ENCODE assay signal across 17 cellular contexts in genomic region chr12:778615-779014, GRCh38. TPM values are rescaled to one million over a fixed set of nuclear protein-coding genes. Genes with fewer than 3 reads are reported as not detected.
DNase-seq lines count a peak whose midpoint lies in the region; ATAC-seq, FAIRE-seq and TF ChIP-seq lines count a peak whose summit lies in the region.
"Had no signal": no experiment of that assay in that cellular context is flagged by ENCODE, and none has a peak within 500 bp of the region (broad histone marks: within the 10 kb centered on the region; RNA-seq: fewer than 3 reads in every experiment).

No MANE protein-coding gene starts in this region.

- H3K27me3 ChIP-seq in OCI-LY1 (ENCODE audit: insufficient read depth, low read length) (no peaks in the 10 kb centered on the region), GM12878 (replicated peaks in 1 of 2; ENCODE audit: control insufficient read depth in 2 of 2, insufficient read depth in 2 of 2, low read length in 1 of 2) (no peaks in the 10 kb centered on the region), uterus (no peaks in the 10 kb centered on the region)
- H3K27me3 ChIP-seq: dorsolateral prefrontal cortex, left lung had no signal

- no TSS peak for BruUV-seq in GM12878 (replicated peaks; lab: Mats Ljungman, UMichigan)

- peak overlapping the region; percentile 65 for H3K4me3 Mint-ChIP-seq in activated CD8-positive, alpha-beta memory T cell treated with anti-CD3 and anti-CD28 coated beads, Interleukin-2, amount 10 ng/mL, durations not matched to agents 7 days and 5 days
- no peak overlapping the region for H3K4me3 Mint-ChIP-seq in progenitor cell of endocrine pancreas (ENCODE audit: low read depth)
- H3K4me3 Mint-ChIP-seq: type B pancreatic cell had no signal

- H3K27ac ChIP-seq in OCI-LY1 (ENCODE audit: low read depth, low read length, poor library complexity, severe bottlenecking) (no peak overlapping the region), GM12878 (ENCODE audit: control insufficient read depth, insufficient read depth) (0 out of 2 replicates have a peak overlapping the region, but pooled peaks have one; percentile 20), uterus (no peak overlapping the region)

- TF ChIP-seq CTCF in OCI-LY1 (IDR thresholded peaks at IDR 0.05; ENCODE audit: low read length): no peak
- no peak for TF ChIP-seq CTCF in GM12878 (IDR thresholded peaks at IDR 0.05 in 2 of 3, conservative IDR thresholded peaks at IDR 0.05 in 1 of 3; ENCODE audit: control insufficient read depth in 2 of 3, extremely low read depth in 1 of 3, insufficient read depth in 1 of 3, low read depth in 3 of 3, low read length in 3 of 3)
- no peak for TF ChIP-seq CTCF in progenitor cell of endocrine pancreas (IDR thresholded peaks at IDR 0.05; ENCODE audit: unreplicated experiment)
- no peak for TF ChIP-seq CTCF in uterus (IDR thresholded peaks at IDR 0.05)

- H2AFZ ChIP-seq in OCI-LY1 (ENCODE audit: low read length): no peak overlapping the region
- no peak overlapping the region for H2AFZ ChIP-seq in GM12878 (ENCODE audit: control insufficient read depth, low read depth, low read length)

- no peak for ATAC-seq in activated CD8-positive, alpha-beta memory T cell treated with anti-CD3 and anti-CD28 coated beads, Interleukin-2, amount 10 ng/mL, durations not matched to agents 7 days and 5 days
- no peak for ATAC-seq in GM12878

- peak overlapping the region; percentile 40 for H3K4me3 ChIP-seq in OCI-LY1 (ENCODE audit: low read depth, low read length, poor library complexity, severe bottlenecking)
- peak overlapping the region; percentile 50; the same call in 1 of the 2 replicates for H3K4me3 ChIP-seq in GM12878
- no peak overlapping the region for H3K4me3 ChIP-seq in uterus
- H3K4me3 ChIP-seq: left lung had no signal

- intact Hi-C loops in GM12878 (cut with micrococcal nuclease; ENCODE audit: unreplicated experiment) (no loop called here), uterus (cut with DNase I; ENCODE audit: low total_unique reads) (no loop called here)

- H3K4me1 Mint-ChIP-seq in activated CD8-positive, alpha-beta memory T cell treated with anti-CD3 and anti-CD28 coated beads, Interleukin-2, amount 10 ng/mL, durations not matched to agents 7 days and 5 days: peaks cover 62% of the 10 kb centered on the region
- H3K4me1 Mint-ChIP-seq in progenitor cell of endocrine pancreas (ENCODE audit: low read depth): peaks cover 23% of the 10 kb centered on the region

- peaks cover 92% of the 10 kb centered on the region for H3K79me2 ChIP-seq in OCI-LY1 (ENCODE audit: insufficient read depth, low read length)
- H3K79me2 ChIP-seq in GM12878 (ENCODE audit: control insufficient read depth, insufficient read depth, low read length): peaks cover 95% of the 10 kb centered on the region

- H3K36me3 Mint-ChIP-seq in activated CD8-positive, alpha-beta memory T cell treated with anti-CD3 and anti-CD28 coated beads, Interleukin-2, amount 10 ng/mL, durations not matched to agents 7 days and 5 days: peaks cover 14% of the 10 kb centered on the region
- H3K36me3 Mint-ChIP-seq in progenitor cell of endocrine pancreas (ENCODE audit: insufficient read depth): peaks cover 2% of the 10 kb centered on the region
- H3K36me3 Mint-ChIP-seq: type B pancreatic cell had no signal

- H4K20me1 ChIP-seq in OCI-LY1 (ENCODE audit: insufficient read depth, low read length) (no peaks in the 10 kb centered on the region), GM12878 (ENCODE audit: control insufficient read depth, insufficient read depth) (no peaks in the 10 kb centered on the region; the same call in 1 of the 2 replicates)

- POLR2A ChIA-PET in GM12878 (lab: Charles Lee): no interaction called here

- H3K36me3 ChIP-seq in OCI-LY1 (ENCODE audit: insufficient read depth, low read length): peaks cover 4% of the 10 kb centered on the region; the same call in 1 of the 2 replicates
- H3K36me3 ChIP-seq in GM12878 (ENCODE audit: control insufficient read depth in 2 of 2, insufficient read depth in 2 of 2, low read length in 1 of 2): peaks cover 0 to 2% of the 10 kb centered on the region in 2 experiments; a peak in 2 of 4 replicates
- H3K36me3 ChIP-seq in uterus: no peaks in the 10 kb centered on the region
- H3K36me3 ChIP-seq: left lung had no signal

- TF ChIP-seq POLR2A in GM12878 (IDR thresholded peaks at IDR 0.05; ENCODE audit: low read depth, low read length): no peak
- no peak for TF ChIP-seq POLR2A in uterus (IDR thresholded peaks at IDR 0.05)

- in situ Hi-C loops in GM12878 (cut with MboI): no loop called here

- no peak for DNase-seq in activated CD8-positive, alpha-beta memory T cell treated with anti-CD3 and anti-CD28 coated beads, Interleukin-2, amount 10 ng/mL, durations not matched to agents 7 days and 5 days
- DNase-seq in activated CD8-positive, alpha-beta memory T cell treated with anti-CD3 and anti-CD28 coated beads, Interleukin-2, amount 50 U/mL, for 48 hours: no peak
- DNase-seq in GM12878 (ENCODE audit: low read depth, low spot score): no peak
- DNase-seq in progenitor cell of endocrine pancreas (ENCODE audit: low spot score, unreplicated experiment): no peak
- DNase-seq in uterus: no peak
- DNase-seq in occipital lobe (lab: John Stamatoyannopoulos, UW): no peak
- no peak for DNase-seq in OCI-M2 (lab: John Stamatoyannopoulos, UW; ENCODE audit: unreplicated experiment)
- DNase-seq: dorsolateral prefrontal cortex; Kasumi-1; left lung; naive B cell; NCI-H1436; retina; stimulated activated CD8-positive, alpha-beta memory T cell treated with anti-CD3 and anti-CD28 coated beads, Interleukin-4, amount 100 ng/mL, for 48 hours had no signal

- TF ChIP-seq EP300 in GM12878 (IDR thresholded peaks at IDR 0.05; ENCODE audit: borderline replicate concordance in 1 of 2, control insufficient read depth in 1 of 2, low read depth in 2 of 2, low read length in 2 of 2): no peak

- FAIRE-seq in GM12878 (lab: Jason Lieb, UNC): no peak
- FAIRE-seq: GM18507 had no signal

- H3K27ac Mint-ChIP-seq in activated CD8-positive, alpha-beta memory T cell treated with anti-CD3 and anti-CD28 coated beads, Interleukin-2, amount 10 ng/mL, durations not matched to agents 7 days and 5 days: peak overlapping the region; percentile 37
- peak overlapping the region; percentile 34 for H3K27ac Mint-ChIP-seq in progenitor cell of endocrine pancreas
- H3K27ac Mint-ChIP-seq: type B pancreatic cell had no signal

- peaks cover 70% of the 10 kb centered on the region for H3K4me1 ChIP-seq in OCI-LY1 (ENCODE audit: insufficient read depth, low read length, severe bottlenecking)
- peaks cover 22% of the 10 kb centered on the region for H3K4me1 ChIP-seq in GM12878 (ENCODE audit: control insufficient read depth, insufficient read depth, low read length)
- peaks cover 0 to 17% of the 10 kb centered on the region in 2 donors for H3K4me1 ChIP-seq in uterus

- H3K9me3 ChIP-seq in OCI-LY1 (ENCODE audit: low read length): no peaks in the 10 kb centered on the region
- H3K9me3 ChIP-seq in GM12878 (replicated peaks; ENCODE audit: control insufficient read depth, insufficient read depth, low read length): no peaks in the 10 kb centered on the region; the same call in 1 of the 3 replicates
- no peaks in the 10 kb centered on the region for H3K9me3 ChIP-seq in uterus
- H3K9me3 ChIP-seq: left lung had no signal

- H3F3A ChIP-seq in OCI-LY1 (ENCODE audit: insufficient read depth, low read length): 0 out of 2 replicates have a peak, but pooled peaks cover 3% of the 10 kb centered on the region

- H3K9ac ChIP-seq in OCI-LY1 (ENCODE audit: low read length) (peak overlapping the region; percentile 43), GM12878 (ENCODE audit: control insufficient read depth, insufficient read depth, low read length) (no peak overlapping the region)

- H3K27me3 Mint-ChIP-seq in activated CD8-positive, alpha-beta memory T cell treated with anti-CD3 and anti-CD28 coated beads, Interleukin-2, amount 10 ng/mL, durations not matched to agents 7 days and 5 days: no peaks in the 10 kb centered on the region
- H3K27me3 Mint-ChIP-seq in progenitor cell of endocrine pancreas: no peaks in the 10 kb centered on the region
- H3K27me3 Mint-ChIP-seq: naive B cell, type B pancreatic cell had no signal

- H3K4me2 ChIP-seq in OCI-LY1 (ENCODE audit: low read length) (peak overlapping the region; percentile 69), GM12878 (ENCODE audit: control insufficient read depth, insufficient read depth) (peak overlapping the region; percentile 61)

- SMC1A ChIA-PET in GM12878 (lab: Charles Lee; ENCODE audit: uncharacterized antibody, unreplicated experiment): interaction anchor here (1.2 kb wide), 1 partner anchor 36 kb away, joined by 3 read pairs; no protein-coding TSS in a partner anchor

- no peak for TF ChIP-seq RAD21 in GM12878 (IDR thresholded peaks at IDR 0.05; ENCODE audit: insufficient read depth, low read depth, low read length)

- 59% methylated on average over 6 of the region's 6 CpGs for WGBS in GM12878 (ENCODE audit: insufficient coverage, insufficient replicate concordance, low lambda C conversion rate, missing lambda C conversion rate)

- RAD21 ChIA-PET in GM12878 (lab: Charles Lee; ENCODE audit: unreplicated experiment): interaction anchor here (1.7 kb wide), 1 partner anchor 105 kb away, joined by 5 read pairs; no protein-coding TSS in a partner anchor

- CTCF ChIA-PET in activated CD8-positive, alpha-beta memory T cell treated with anti-CD3 and anti-CD28 coated beads, Interleukin-2, amount 10 ng/mL, durations not matched to agents 7 days and 5 days (lab: Charles Lee): interaction anchor here (1.8 kb wide), 1 partner anchor 24 kb away, joined by 6 read pairs; no protein-coding TSS in a partner anchor
- CTCF ChIA-PET in GM12878 (lab: Yijun Ruan, JAX): interaction anchor here (2.4 kb wide), 1 partner anchor 12 kb away, joined by 10 read pairs; no protein-coding TSS in a partner anchor

- no peaks in the 10 kb centered on the region for H3K9me2 ChIP-seq in OCI-LY1 (ENCODE audit: low read depth, low read length)

- no peaks in the 10 kb centered on the region for H3K9me3 Mint-ChIP-seq in activated CD8-positive, alpha-beta memory T cell treated with anti-CD3 and anti-CD28 coated beads, Interleukin-2, amount 10 ng/mL, durations not matched to agents 7 days and 5 days (ENCODE audit: low read depth)
- H3K9me3 Mint-ChIP-seq in progenitor cell of endocrine pancreas (ENCODE audit: low read depth): no peaks in the 10 kb centered on the region
- H3K9me3 Mint-ChIP-seq: type B pancreatic cell had no signal

RNA-seq across cellular contexts. Expression of gene WNK1, which starts 26.2 kb away (rescaled TPM):
- total RNA-seq in activated CD8-positive, alpha-beta memory T cell treated with anti-CD3 and anti-CD28 coated beads, Interleukin-2, amount 10 ng/mL, durations not matched to agents 7 days and 5 days: 100 to 1,000 TPM; 199 to 211 TPM
- total RNA-seq in GM12878 (2013; cell fraction: nucleolus; rRNA removed): 576 and 584 TPM in 2 replicates
- total RNA-seq in GM12878 (2014; rRNA removed) (62.5 and 68.7 TPM in 2 replicates), GM12878 (2014; rRNA removed; fragmentation: Illumina TruSeq; extraction: Trizol) (82.2 and 95.0 TPM in 2 replicates), GM12878 (2021) (151 and 162 TPM in 2 replicates), progenitor cell of endocrine pancreas (244 and 248 TPM in 2 replicates), uterus (100 to 1,000 TPM in 1 of 4 donors, 10 to 100 TPM in 3; 57.1 to 208 (median 81.0) TPM), occipital lobe (84.2 TPM)
- 43.7 TPM for polyA plus RNA-seq in GM12878 (2011; ENCODE audit: low read depth)
- polyA plus RNA-seq in GM12878 (2011; rRNA removed) (69.4 and 112 TPM in 2 replicates), GM12878 (2014; fragmentation: Illumina TruSeq; extraction: Trizol) (142 and 143 TPM in 2 replicates), GM12878 (2014; fragmentation: Nextera tagmentation; extraction: Ambion mirVana) (10 to 100 TPM in 1 of 2 experiments, 1 to 10 TPM in 1; 9.6 to 23.8 TPM), GM12878 (2014; rRNA removed) (92.4 and 96.0 TPM in 2 replicates), GM12878 (2016; fragmentation: Nextera tagmentation; extraction: Ambion mirVana) (10 to 100 TPM; 56.4 to 90.9 TPM)
- 154 and 156 TPM in 2 replicates for polyA plus RNA-seq in GM12878 (2011; cell fraction: cytosol; rRNA removed)
- polyA plus RNA-seq in GM12878 (2011; cell fraction: nucleus; rRNA removed): 129 and 167 TPM in 2 replicates
- 63.7 and 89.3 TPM in 2 replicates for polyA plus RNA-seq in GM12878 (2012)
- polyA minus RNA-seq in GM12878 (2011; rRNA and poly(A)+ RNA removed): 462 and 496 TPM in 2 replicates
- 260 and 293 TPM in 2 replicates for polyA minus RNA-seq in GM12878 (2011; cell fraction: cytosol; rRNA and poly(A)+ RNA removed)
- polyA minus RNA-seq in GM12878 (2011; cell fraction: nucleus; rRNA and poly(A)+ RNA removed): 313 and 456 TPM in 2 replicates

Comparison
In these comparisons a context has a peak if more than half of its experiments do, and no peak if none do; other contexts are left out.
1. H3K4me3 ChIP-seq: peak in OCI-LY1 (single experiment) and GM12878 (single experiment); none in uterus (0 of 2).